In the genomic region with DNA sequence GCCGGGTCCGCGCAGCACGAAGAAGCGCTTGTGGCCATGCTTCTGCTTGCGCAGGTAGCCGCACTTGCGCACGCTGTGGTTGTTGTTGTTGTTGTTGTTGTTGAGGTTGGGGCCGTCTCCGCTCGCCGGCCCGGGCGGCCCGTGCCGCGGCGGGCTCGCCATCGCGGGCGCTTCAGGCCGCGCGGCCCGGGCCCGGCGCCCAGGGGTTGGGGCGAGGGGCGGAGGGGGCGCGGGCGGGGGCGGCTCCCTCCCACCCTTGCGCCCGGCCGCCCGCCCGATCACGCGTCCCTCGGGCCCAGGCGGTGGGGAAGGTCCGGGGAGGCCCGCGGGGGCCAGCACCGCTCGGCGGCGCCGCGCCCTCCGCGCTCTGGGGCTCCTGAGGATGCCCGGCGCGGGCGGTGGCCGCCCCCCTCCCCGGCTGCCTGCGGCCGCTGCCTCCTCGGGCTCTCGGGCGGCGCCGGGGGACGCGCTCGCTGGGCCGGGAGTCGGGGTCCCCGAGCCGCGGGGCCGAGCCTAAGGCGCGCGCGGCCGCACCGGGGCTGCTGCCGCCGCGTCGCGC, we compare ENCODE assay signal across 8 cellular contexts. TPM values are rescaled to one million over a fixed set of nuclear protein-coding genes. Genes with fewer than 3 reads are reported as not detected.
DNase-seq lines count a peak whose midpoint lies in the region; ATAC-seq and TF ChIP-seq lines count a peak whose summit lies in the region.

No MANE protein-coding gene starts in this region.

- H4K5ac ChIP-seq in IMR-90 (ENCODE audit: low read depth, low read length), result no peak overlapping the region

- peak overlapping the region; percentile 82 for H3K4me2 ChIP-seq in IMR-90 (ENCODE audit: low read depth, low read length)

- no peak overlapping the region for H3K4ac ChIP-seq in IMR-90 (ENCODE audit: low read depth, low read length)

- H3K27me3 Mint-ChIP-seq in CD4-positive, CD25-positive, alpha-beta regulatory T cell, result peaks cover 14% of the 10 kb centered on the region

- no peak overlapping the region; the same call in 1 of the 2 replicates for H3K23ac ChIP-seq in IMR-90 (ENCODE audit: low read depth, low read length)

- no peak for TF ChIP-seq POLR2A in IMR-90 (IDR thresholded peaks at IDR 0.05; ENCODE audit: low read depth, low read length)

- no peak overlapping the region; the same call in 1 of the 2 replicates for H2AK5ac ChIP-seq in IMR-90 (ENCODE audit: low read depth, low read length)

- H3K79me1 ChIP-seq in IMR-90 (ENCODE audit: low read depth in 1 of 2, low read length in 2 of 2), result peaks cover 6 to 9% of the 10 kb centered on the region in 2 experiments; a peak in 3 of 4 replicates

- peaks cover 15% of the 10 kb centered on the region for H3K4me1 ChIP-seq in CD4-positive, CD25-positive, alpha-beta regulatory T cell (ENCODE audit: control insufficient read depth, insufficient read depth, low read length, poor library complexity, severe bottlenecking)
- H3K4me1 ChIP-seq in IMR-90 (ENCODE audit: control insufficient read depth, insufficient read depth, low read length) (peaks cover 10% of the 10 kb centered on the region), muscle layer of duodenum (ENCODE audit: control insufficient read depth in 1 of 2, insufficient read depth in 2 of 2, low read length in 2 of 2) (peaks cover 0 to 37% of the 10 kb centered on the region in 2 donors)

- no peak for TF ChIP-seq CTCF in IMR-90 (conservative IDR thresholded peaks at IDR 0.05; ENCODE audit: low read depth, low read length)

- peak overlapping the region; percentile 89 for H2AFZ ChIP-seq in IMR-90 (replicated peaks; ENCODE audit: low read length, poor library complexity)

- H3K4me1 Mint-ChIP-seq in CD4-positive, CD25-positive, alpha-beta regulatory T cell, result peaks cover 11 to 25% (median 22%) of the 10 kb centered on the region in 4 donors

- in situ Hi-C loops in IMR-90 (cut with MboI; ENCODE audit: low sequenced_read_pairs), result loop anchor here (5.0 kb wide), 2 partner anchors 321 to 634 kb away; no protein-coding TSS in a partner anchor

- no peak overlapping the region for H4K91ac ChIP-seq in IMR-90 (ENCODE audit: insufficient read depth, low read depth, low read length)

- no peak overlapping the region for H3K4me3 ChIP-seq in CD4-positive, CD25-positive, alpha-beta regulatory T cell (ENCODE audit: low read depth, low read length)
- peak overlapping the region; percentile 75 for H3K4me3 ChIP-seq in IMR-90 (ENCODE audit: insufficient read depth, low read depth, low read length)
- H3K4me3 ChIP-seq in muscle layer of duodenum (ENCODE audit: low read depth in 1 of 2, low read length in 2 of 2), result peak overlapping the region; percentile 50 to 82

- H2AK9ac ChIP-seq in IMR-90 (replicated peaks; ENCODE audit: low read depth, low read length, poor library complexity), result no peak overlapping the region

- H4K20me1 ChIP-seq in IMR-90 (ENCODE audit: insufficient read depth, low read length), result peaks cover 17% of the 10 kb centered on the region

- no peak overlapping the region for H3K9ac ChIP-seq in IMR-90 (ENCODE audit: low read depth, low read length)

- peaks cover 3% of the 10 kb centered on the region for H3K36me3 ChIP-seq in CD4-positive, CD25-positive, alpha-beta regulatory T cell (ENCODE audit: control insufficient read depth, insufficient read depth, low read length)
- peaks cover 27% of the 10 kb centered on the region; the same call in 1 of the 2 replicates for H3K36me3 ChIP-seq in IMR-90 (ENCODE audit: control insufficient read depth, insufficient read depth, low read length)
- peaks cover 0 to 25% of the 10 kb centered on the region in 2 donors for H3K36me3 ChIP-seq in muscle layer of duodenum (ENCODE audit: control insufficient read depth in 1 of 2, insufficient read depth in 2 of 2, low read length in 2 of 2)

- dilution Hi-C loops in IMR-90 (cut with HindIII; ENCODE audit: low sequenced_read_pairs, unreplicated experiment), result loop anchor here (25.0 kb wide), 1 partner anchor 326 kb away; no protein-coding TSS in a partner anchor

- no peaks in the 10 kb centered on the region for H3K9me1 ChIP-seq in IMR-90 (ENCODE audit: insufficient read depth, low read length)

- H4K8ac ChIP-seq in IMR-90 (ENCODE audit: low read depth in 2 of 2, low read length in 2 of 2), result no peak overlapping the region

- 0 out of 2 replicates have a peak overlapping the region, but pooled peaks have one; percentile 13 for H2BK120ac ChIP-seq in IMR-90 (ENCODE audit: low read depth, low read length)

- POLR2A ChIA-PET in IMR-90 (lab: Charles Lee; ENCODE audit: unreplicated experiment), result no interaction called here

- intact Hi-C loops in IMR-90 (cut with micrococcal nuclease), result loop anchor here (1.0 to 5.0 kb wide), 4 partner anchors 226 to 869 kb away; no protein-coding TSS in a partner anchor

- peaks cover 0 to 3% (median 0%) of the 10 kb centered on the region in 7 donors for H3K9me3 Mint-ChIP-seq in CD4-positive, CD25-positive, alpha-beta regulatory T cell

- H3K18ac ChIP-seq in IMR-90 (ENCODE audit: low read depth, low read length), result no peak overlapping the region

- H3K9me3 ChIP-seq in CD4-positive, CD25-positive, alpha-beta regulatory T cell (ENCODE audit: control insufficient read depth in 2 of 2, low read length in 2 of 2), result no peaks in the 10 kb centered on the region
- H3K9me3 ChIP-seq in IMR-90 (ENCODE audit: control insufficient read depth, insufficient read depth, low read length), result no peaks in the 10 kb centered on the region
- H3K9me3 ChIP-seq in muscle layer of duodenum (ENCODE audit: control insufficient read depth in 1 of 2, low read length in 2 of 2), result no peaks in the 10 kb centered on the region

- H3K56ac ChIP-seq in IMR-90 (ENCODE audit: extremely low read depth, insufficient read depth, low read length), result no peak overlapping the region; the same call in 1 of the 2 replicates

- H2BK5ac ChIP-seq in IMR-90 (ENCODE audit: low read depth, low read length, poor library complexity, severe bottlenecking), result no peak overlapping the region

- WGBS in IMR-90 (ENCODE audit: extremely low coverage in 2 of 2, insufficient read length in 1 of 2), 2 experiments, result 0% methylated on average over 16 of the region's 88 CpGs; no CpG with 5 or more reads in 1 of the 2 experiments

- DNase-seq in CD4-positive, CD25-positive, alpha-beta regulatory T cell, result peak in 1 of 3 donors; percentile 51
- DNase-seq in IMR-90 (no peak), cerebellum (ENCODE audit: low spot score) (peak; percentile 33), T1000 (lab: John Stamatoyannopoulos, UW) (no peak), hippocampal formation (lab: John Stamatoyannopoulos, UW) (no peak), NCI-H510A treated with DMSO at 0.1 percent for 48 hours (lab: John Stamatoyannopoulos, UW) (no peak)

- peaks cover 3% of the 10 kb centered on the region for H3K27me3 ChIP-seq in CD4-positive, CD25-positive, alpha-beta regulatory T cell (ENCODE audit: control insufficient read depth, insufficient read depth, low read length)
- H3K27me3 ChIP-seq in IMR-90 (ENCODE audit: control insufficient read depth, insufficient read depth, low read length) (peaks cover 2% of the 10 kb centered on the region; the same call in 1 of the 2 replicates), muscle layer of duodenum (ENCODE audit: low read depth, low read length) (no peaks in the 10 kb centered on the region)

- H3K14ac ChIP-seq in IMR-90 (replicated peaks; ENCODE audit: low read depth, low read length), result no peak overlapping the region

- no peak overlapping the region for H2BK20ac ChIP-seq in IMR-90 (ENCODE audit: low read depth, low read length)

- peak; percentile 10 to 13 for ATAC-seq in CD4-positive, CD25-positive, alpha-beta regulatory T cell (ENCODE audit: low read depth in 2 of 2)
- peak; percentile 16 for ATAC-seq in GM19438 (IDR thresholded peaks at IDR 0.05; ENCODE audit: low read depth, unreplicated experiment)
- ATAC-seq in IMR-90 (ENCODE audit: low read depth), result peak; percentile 36

- H3K36me3 Mint-ChIP-seq in CD4-positive, CD25-positive, alpha-beta regulatory T cell, result peaks cover 3% of the 10 kb centered on the region

- CTCF ChIA-PET in IMR-90 (lab: Yijun Ruan, JAX), result no interaction called here

- H3K4me3 Mint-ChIP-seq in CD4-positive, CD25-positive, alpha-beta regulatory T cell, result peak overlapping the region; percentile 68 to 94 (median 80)

- peak overlapping the region in 1 of 3 donors; percentile 78 for H3K27ac Mint-ChIP-seq in CD4-positive, CD25-positive, alpha-beta regulatory T cell

- H3K27ac ChIP-seq in CD4-positive, CD25-positive, alpha-beta regulatory T cell (ENCODE audit: insufficient read depth, low read length, poor library complexity, severe bottlenecking), result peak overlapping the region; percentile 61
- H3K27ac ChIP-seq in IMR-90 (ENCODE audit: insufficient read depth, low read length) (no peak overlapping the region; the same call in 1 of the 2 replicates), muscle layer of duodenum (ENCODE audit: low read length) (no peak overlapping the region)

- BruUV-seq in IMR-90 (replicated peaks; lab: Mats Ljungman, UMichigan), result no TSS peak

- H2BK15ac ChIP-seq in IMR-90 (ENCODE audit: low read depth, low read length), result no peak overlapping the region

- no peak for TF ChIP-seq RAD21 in IMR-90 (IDR thresholded peaks at IDR 0.05; ENCODE audit: low read length)

TF ChIP-seq in IMR-90, 13 proteins besides CTCF, POLR2A, EP300 and RAD21 (continues in another document):
- TF ChIP-seq RCOR1 (IDR thresholded peaks at IDR 0.05; ENCODE audit: insufficient replicate concordance, low read length) (no peak), CHD1 (IDR thresholded peaks at IDR 0.05; ENCODE audit: low read depth, low read length) (no peak), BHLHE40 (IDR thresholded peaks at IDR 0.05; ENCODE audit: low read depth, low read length) (no peak)
- TF ChIP-seq, protein P1, sequence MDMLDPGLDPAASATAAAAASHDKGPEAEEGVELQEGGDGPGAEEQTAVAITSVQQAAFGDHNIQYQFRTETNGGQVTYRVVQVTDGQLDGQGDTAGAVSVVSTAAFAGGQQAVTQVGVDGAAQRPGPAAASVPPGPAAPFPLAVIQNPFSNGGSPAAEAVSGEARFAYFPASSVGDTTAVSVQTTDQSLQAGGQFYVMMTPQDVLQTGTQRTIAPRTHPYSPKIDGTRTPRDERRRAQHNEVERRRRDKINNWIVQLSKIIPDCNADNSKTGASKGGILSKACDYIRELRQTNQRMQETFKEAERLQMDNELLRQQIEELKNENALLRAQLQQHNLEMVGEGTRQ (IDR thresholded peaks at IDR 0.05; ENCODE audit: low read depth, low read length), result no peak

RNA-seq across cellular contexts. Expression of a gene that starts 0.4 kb away (rescaled TPM):
- 86.7 TPM for total RNA-seq in CD4-positive, CD25-positive, alpha-beta regulatory T cell
- 1 to 10 TPM; 1.9 to 3.3 (median 2.6) TPM for polyA plus RNA-seq in CD4-positive, CD25-positive, alpha-beta regulatory T cell
- total RNA-seq in IMR-90 (2012; rRNA removed), result 0.36 and 0.83 TPM in 2 replicates
- 1.4 and 1.9 TPM in 2 replicates for polyA plus RNA-seq in IMR-90 (2012; rRNA removed)
- 1.3 and 3.3 TPM in 2 replicates for polyA plus RNA-seq in IMR-90 (2012; cell fraction: cytosol; rRNA removed)
- polyA plus RNA-seq in IMR-90 (2012; cell fraction: nucleus; rRNA removed; ENCODE audit: low replicate concordance), result 2.3 and 3.6 TPM in 2 replicates
- total RNA-seq in cerebellum, result 8.3 TPM
